8 cellular contexts compared by ENCODE assay signal in genomic region chr11:36818410-36818809, GRCh38.
DNase-seq lines count a peak whose midpoint lies in the region; ATAC-seq lines count a peak whose summit lies in the region.

No MANE protein-coding gene starts in this region.

- DNase-seq in CMK (ENCODE audit: low read depth) (peak; percentile 4), RKO (ENCODE audit: low spot score) (peak; percentile 21), iPS DF 4.7 (ENCODE audit: extremely low read depth, low spot score) (peak; percentile 14), inferior parietal cortex (ENCODE audit: extremely low spot score) (no peak), NCI-H774 (lab: John Stamatoyannopoulos, UW) (no peak), SIG-M5 treated with dmso at 0.1 percent for 504 hours (lab: John Stamatoyannopoulos, UW; ENCODE audit: unreplicated experiment) (no peak)
- no peak for DNase-seq in stimulated activated naive CD4-positive, alpha-beta T cell (lab: John Stamatoyannopoulos, UW)

- ATAC-seq in GM18868 (IDR thresholded peaks at IDR 0.05; ENCODE audit: unreplicated experiment): peak; percentile 38

Comparison
In these comparisons a context has a peak if more than half of its experiments do, and no peak if none do; other contexts are left out.
1. DNase-seq: peak in CMK (single experiment), RKO (single experiment) and iPS DF 4.7 (single experiment); none in inferior parietal cortex (single experiment), NCI-H774 (single experiment), SIG-M5 treated with dmso at 0.1 percent for 504 hours (single experiment) and stimulated activated naive CD4-positive, alpha-beta T cell (0 of 6).